In the genomic region with DNA sequence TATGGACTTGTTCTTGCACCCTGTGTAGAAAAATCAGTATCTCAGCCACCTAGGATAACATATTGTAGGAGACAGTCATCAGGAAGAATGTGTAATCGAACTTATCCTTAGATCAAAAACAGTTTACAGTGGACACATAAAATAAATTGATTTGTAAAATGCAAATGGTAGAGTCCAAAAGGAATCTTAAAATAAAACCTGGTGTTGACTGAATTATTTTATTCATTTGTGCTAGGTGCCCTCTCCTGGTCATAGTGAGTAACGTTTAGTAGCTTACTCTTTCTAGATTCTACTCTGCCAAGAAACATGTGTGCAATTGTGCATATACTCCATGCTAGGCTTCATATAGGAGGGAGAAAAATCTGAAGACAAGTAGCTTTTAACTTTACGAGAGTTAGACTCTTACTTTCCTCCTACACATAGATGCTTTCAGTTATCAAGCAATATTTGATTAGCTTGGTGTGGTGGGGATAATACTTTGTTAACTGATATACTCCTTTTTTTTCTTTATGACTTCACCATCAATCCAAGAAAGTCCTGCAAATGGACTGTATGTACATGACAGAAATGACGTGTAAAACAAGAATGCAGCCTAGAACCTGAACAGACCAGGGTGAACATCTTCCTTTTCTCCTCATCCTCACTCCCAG, we compare ENCODE assay signal across 8 cellular contexts. TPM values are rescaled to one million over a fixed set of nuclear protein-coding genes. Genes with fewer than 3 reads are reported as not detected.
DNase-seq lines count a peak whose midpoint lies in the region; ATAC-seq and TF ChIP-seq lines count a peak whose summit lies in the region.

No MANE protein-coding gene starts in this region.

- TF ChIP-seq CTCF in WERI-Rb-1 (IDR thresholded peaks at IDR 0.05; ENCODE audit: low read depth, low read length): peak; percentile 24; the same call in 1 of the 2 replicates
- TF ChIP-seq CTCF in kidney epithelial cell (IDR thresholded peaks at IDR 0.05; ENCODE audit: insufficient read depth, low read length, poor library complexity, severe bottlenecking): peak; percentile 54

- no peaks in the 10 kb centered on the region for H3K4me1 Mint-ChIP-seq in stimulated activated naive CD8-positive, alpha-beta T cell treated with anti-CD3 and anti-CD28 coated beads, Interleukin-15, amount 100 ng/mL, for 72 hours

- H3K27me3 ChIP-seq in WERI-Rb-1 (ENCODE audit: insufficient read depth, low read depth, severe bottlenecking) (no peaks in the 10 kb centered on the region), kidney epithelial cell (ENCODE audit: control insufficient read depth, insufficient read depth, low read length) (no peaks in the 10 kb centered on the region)

- no peaks in the 10 kb centered on the region for H3K9me3 Mint-ChIP-seq in stimulated activated naive CD8-positive, alpha-beta T cell treated with anti-CD3 and anti-CD28 coated beads, Interleukin-15, amount 100 ng/mL, for 72 hours

- no peaks in the 10 kb centered on the region for H3K27me3 Mint-ChIP-seq in stimulated activated naive CD8-positive, alpha-beta T cell treated with anti-CD3 and anti-CD28 coated beads, Interleukin-15, amount 100 ng/mL, for 72 hours

- DNase-seq in Daoy (ENCODE audit: low read depth) (peak; percentile 52), LoVo (ENCODE audit: low spot score) (peak; percentile 23), WERI-Rb-1 (no peak), kidney epithelial cell (ENCODE audit: low read depth) (no peak)
- DNase-seq in stimulated activated CD4-positive, alpha-beta T cell treated with anti-CD3 and anti-CD28 coated beads, Interleukin-4, amount 100 ng/mL, for 1 hour: no peak
- no peak for DNase-seq in stimulated activated naive CD8-positive, alpha-beta T cell treated with anti-CD3 and anti-CD28 coated beads, Interleukin-15, amount 100 ng/mL, for 72 hours
- no peak for DNase-seq in effector CD8-positive, alpha-beta T cell (lab: John Stamatoyannopoulos, UW)

- no peak overlapping the region for H3K4me3 Mint-ChIP-seq in stimulated activated naive CD8-positive, alpha-beta T cell treated with anti-CD3 and anti-CD28 coated beads, Interleukin-15, amount 100 ng/mL, for 72 hours

- H3K4me3 ChIP-seq in WERI-Rb-1 (ENCODE audit: low read depth, low read length) (no peak overlapping the region), kidney epithelial cell (ENCODE audit: low read depth, low read length) (no peak overlapping the region)

- no peaks in the 10 kb centered on the region for H3K9me3 ChIP-seq in WERI-Rb-1 (ENCODE audit: severe bottlenecking)

- ATAC-seq in GM21515 (IDR thresholded peaks at IDR 0.05; ENCODE audit: unreplicated experiment): peak; percentile 60
- ATAC-seq in stimulated activated naive CD8-positive, alpha-beta T cell treated with anti-CD3 and anti-CD28 coated beads, Interleukin-15, amount 100 ng/mL, for 72 hours: no peak

- no peak overlapping the region for H3K27ac ChIP-seq in WERI-Rb-1

- H3K27ac Mint-ChIP-seq in stimulated activated naive CD8-positive, alpha-beta T cell treated with anti-CD3 and anti-CD28 coated beads, Interleukin-15, amount 100 ng/mL, for 72 hours: no peak overlapping the region

- H3K36me3 ChIP-seq in WERI-Rb-1 (no peaks in the 10 kb centered on the region), kidney epithelial cell (ENCODE audit: control insufficient read depth, insufficient read depth, low read length) (no peaks in the 10 kb centered on the region)

RNA-seq across cellular contexts. Expression of a gene that starts 23.7 kb away (rescaled TPM):
- 59.7 and 66.5 TPM in 2 replicates for total RNA-seq in Daoy (2014; rRNA removed; shearing (Covaris generic))
- 9.0 and 13.2 TPM in 2 replicates for total RNA-seq in kidney epithelial cell

RNA-seq across cellular contexts. Expression of a gene that starts 27.6 kb away (rescaled TPM):
- 0.92 and 1.8 TPM in 2 replicates for total RNA-seq in Daoy (2014; rRNA removed; shearing (Covaris generic))
- 0.68 and 1.1 TPM in 2 replicates for total RNA-seq in kidney epithelial cell

Comparison
In these comparisons a context has a peak if more than half of its experiments do, and no peak if none do; other contexts are left out.
1. DNase-seq: peak in Daoy (single experiment) and LoVo (single experiment); none in WERI-Rb-1 (single experiment), kidney epithelial cell (single experiment), stimulated activated CD4-positive, alpha-beta T cell treated with anti-CD3 and anti-CD28 coated beads, Interleukin-4, amount 100 ng/mL, for 1 hour (single experiment), stimulated activated naive CD8-positive, alpha-beta T cell treated with anti-CD3 and anti-CD28 coated beads, Interleukin-15, amount 100 ng/mL, for 72 hours (0 of 2) and effector CD8-positive, alpha-beta T cell (single experiment).